In genomic region chr10:5933909-5934546, GRCh38 we compare ENCODE assay signal across 21 cellular contexts.
"Had no signal": no experiment of that assay in that cellular context is flagged by ENCODE, and none has a peak within 500 bp of the region (broad histone marks: within the 10 kb centered on the region; RNA-seq: fewer than 3 reads in every experiment).

No MANE protein-coding gene starts in this region.

- H3K27ac ChIP-seq: coronary artery, gastrocnemius medialis, neural progenitor cell, parathyroid adenoma, testis, tibial artery had no signal

- ATAC-seq: gastrocnemius medialis; left lobe of liver; natural killer cell; sciatic nerve; stimulated activated effector memory CD8-positive, alpha-beta T cell treated with anti-CD3 and anti-CD28 coated beads, Interleukin-12 subunit alpha, Interleukin-12 subunit beta, amount 100 ng/mL, for 72 hours; stimulated activated naive CD8-positive, alpha-beta T cell treated with anti-CD3 and anti-CD28 coated beads, Interleukin-15, Interleukin-2, amounts not matched to agents 100 U/mL and 50 U/mL, for 24 hours had no signal

- H3K27me3 ChIP-seq: gastrocnemius medialis, neural progenitor cell, testis, tibial artery had no signal

- H3K4me1 ChIP-seq: gastrocnemius medialis, neural progenitor cell, parathyroid adenoma, testis, tibial artery had no signal

- H3K4me3 ChIP-seq: coronary artery, gastrocnemius medialis, lung, neural progenitor cell, smooth muscle cell, testis, tibial artery had no signal

- H3K9me3 ChIP-seq: gastrocnemius medialis, testis, tibial artery had no signal

- DNase-seq: dermis blood vessel endothelial cell; effector memory CD4-positive, alpha-beta T cell; gastrocnemius medialis; head of caudate nucleus; kidney; natural killer cell; stimulated activated CD4-positive, alpha-beta T cell treated with anti-CD3 and anti-CD28 coated beads, Interleukin-12 subunit alpha, Interleukin-12 subunit beta, amount 100 ng/mL, for 4 hours; stimulated activated CD4-positive, alpha-beta T cell treated with anti-CD3 and anti-CD28 coated beads, Interleukin-1b, Interleukin-23, amount 100 ng/mL, for 48 hours; stimulated activated CD4-positive, alpha-beta T cell treated with anti-CD3 and anti-CD28 coated beads, Interleukin-4, amount 100 ng/mL, for 1 hour; stimulated activated naive CD8-positive, alpha-beta T cell treated with anti-CD3 and anti-CD28 coated beads, Interleukin-15, Interleukin-2, amounts not matched to agents 100 U/mL and 50 U/mL, for 24 hours; substantia nigra; testis; tibial artery had no signal
